26 cellular contexts compared by ENCODE assay signal in genomic region chr12:120599672-120600537, GRCh38. TPM values are rescaled to one million over a fixed set of nuclear protein-coding genes. Genes with fewer than 3 reads are reported as not detected.
A peak's percentile ranks its signal among the peaks of the same experiment; 100 is the strongest.
DNase-seq lines count a peak whose midpoint lies in the region; ATAC-seq, FAIRE-seq and TF ChIP-seq lines count a peak whose summit lies in the region.
"Had no signal": no experiment of that assay in that cellular context is flagged by ENCODE, and none has a peak within 500 bp of the region (broad histone marks: within the 10 kb centered on the region; RNA-seq: fewer than 3 reads in every experiment).

No MANE protein-coding gene starts in this region.

- TF ChIP-seq POLR2A in breast epithelium (IDR thresholded peaks at IDR 0.05) (no peak), upper lobe of left lung (IDR thresholded peaks at IDR 0.05) (no peak)

- no peak for DNase-seq in MCF 10A (ENCODE audit: unreplicated experiment)
- no peak for DNase-seq in breast epithelium (ENCODE audit: low spot score in 2 of 2)
- DNase-seq in NCI-H69 (lab: John Stamatoyannopoulos, UW) = peak; percentile 38
- DNase-seq in iPS-NIHi11 (ENCODE audit: low spot score) = peak; percentile 61
- no peak for DNase-seq in UCSD-AML1 (lab: John Stamatoyannopoulos, UW; ENCODE audit: unreplicated experiment)
- DNase-seq in substantia nigra (lab: John Stamatoyannopoulos, UW) = no peak
- no peak for DNase-seq in HTR-8/SVneo (ENCODE audit: insufficient read length, low spot score)
- no peak for DNase-seq in upper lobe of left lung
- DNase-seq: activated CD4-positive, alpha-beta T cell treated with anti-CD3 and anti-CD28 coated beads for 36 hours; activated CD8-positive, alpha-beta T cell treated with anti-CD3 and anti-CD28 coated beads, Interleukin-2, amount 10 ng/mL, durations not matched to agents 7 days and 5 days; CD8-positive, alpha-beta T cell; esophagus squamous epithelium; stimulated activated naive CD4-positive, alpha-beta T cell treated with Interleukin-2 at 50 U/mL for 16 hours; T-helper 2 cell; uterus had no signal

- H3K27ac ChIP-seq in breast epithelium (no peak overlapping the region), substantia nigra (ENCODE audit: low read depth, low read length, poor library complexity, severe bottlenecking) (no peak overlapping the region), upper lobe of left lung (no peak overlapping the region)
- H3K27ac ChIP-seq: esophagus squamous epithelium, prostate gland, RWPE1, testis, uterus had no signal

- no peaks in the 10 kb centered on the region for H3K9me3 Mint-ChIP-seq in MCF 10A (ENCODE audit: unreplicated experiment)
- H3K9me3 Mint-ChIP-seq: activated naive CD4-positive, alpha-beta T cell treated with anti-CD3 and anti-CD28 coated beads, Interleukin-2, amount 50 U/mL, for 72 hours; CD8-positive, alpha-beta T cell; dendritic cell treated with granulocyte-macrophage colony-stimulating factor and Interleukin-4, amounts not matched to agents 40 ng/mL and 50 ng/mL, for 4 days had no signal

- H3K9me3 ChIP-seq in breast epithelium = no peaks in the 10 kb centered on the region
- H3K9me3 ChIP-seq in upper lobe of left lung = no peaks in the 10 kb centered on the region
- H3K9me3 ChIP-seq: esophagus squamous epithelium, HAP-1, prostate gland, testis, uterus had no signal

- intact Hi-C loops in MCF 10A (cut with micrococcal nuclease) (loop anchor here (5.0 kb wide), 1 partner anchor 37 kb away; no protein-coding TSS in a partner anchor), breast epithelium (cut with DNase I; ENCODE audit: low total_unique reads) (no loop called here)

- CTCF ChIA-PET in MCF 10A (lab: Yijun Ruan, JAX) = interaction anchor here (0.5 to 1.2 kb wide), 2 partner anchors 47 to 51 kb away, joined by 3 to 4 read pairs; no protein-coding TSS in a partner anchor

- no peaks in the 10 kb centered on the region for H3K4me1 Mint-ChIP-seq in MCF 10A (ENCODE audit: insufficient read depth, unreplicated experiment)
- H3K4me1 Mint-ChIP-seq: activated CD4-positive, alpha-beta T cell treated with anti-CD3 and anti-CD28 coated beads for 36 hours had no signal

- peak overlapping the region; percentile 54 for H3K27ac Mint-ChIP-seq in MCF 10A (ENCODE audit: low read depth, unreplicated experiment)
- H3K27ac Mint-ChIP-seq: activated CD4-positive, alpha-beta T cell treated with anti-CD3 and anti-CD28 coated beads for 36 hours; activated CD8-positive, alpha-beta T cell treated with anti-CD3 and anti-CD28 coated beads, Interleukin-2, amount 10 ng/mL, durations not matched to agents 7 days and 5 days; activated naive CD4-positive, alpha-beta T cell treated with anti-CD3 and anti-CD28 coated beads, Interleukin-2, amount 50 U/mL, for 72 hours; CD8-positive, alpha-beta T cell; dendritic cell treated with granulocyte-macrophage colony-stimulating factor and Interleukin-4, amounts not matched to agents 40 ng/mL and 50 ng/mL, for 4 days had no signal

- no peak for FAIRE-seq in HTR-8/SVneo (lab: Jason Lieb, UNC)
- FAIRE-seq: A204.1, endometrium, G401.6 had no signal

- POLR2A ChIA-PET in MCF 10A (lab: Yijun Ruan, JAX) = interaction anchor here (0.9 kb wide), 1 partner anchor 10 kb away, joined by 3 read pairs; no protein-coding TSS in a partner anchor

- no TSS peak for BruUV-seq in MCF 10A (replicated peaks; lab: Mats Ljungman, UMichigan)

- H3K27me3 ChIP-seq in breast epithelium = peaks cover 0 to 8% of the 10 kb centered on the region in 2 donors
- no peaks in the 10 kb centered on the region for H3K27me3 ChIP-seq in upper lobe of left lung
- H3K27me3 ChIP-seq: testis, uterus had no signal

- no peak overlapping the region for H3K4me3 Mint-ChIP-seq in MCF 10A (ENCODE audit: unreplicated experiment)
- H3K4me3 Mint-ChIP-seq: activated CD4-positive, alpha-beta T cell treated with anti-CD3 and anti-CD28 coated beads for 36 hours; activated CD8-positive, alpha-beta T cell treated with anti-CD3 and anti-CD28 coated beads, Interleukin-2, amount 10 ng/mL, durations not matched to agents 7 days and 5 days; CD8-positive, alpha-beta T cell; dendritic cell treated with granulocyte-macrophage colony-stimulating factor and Interleukin-4, amounts not matched to agents 40 ng/mL and 50 ng/mL, for 4 days had no signal

- TF ChIP-seq CTCF in MCF 10A (IDR thresholded peaks at IDR 0.05; ENCODE audit: unreplicated experiment) (no peak), breast epithelium (IDR thresholded peaks at IDR 0.05) (no peak), upper lobe of left lung (IDR thresholded peaks at IDR 0.05) (no peak)

- WGBS in upper lobe of left lung, 2 donors = 76 to 77% methylated on average over 21 of the region's 21 CpGs

- H3K4me3 ChIP-seq in breast epithelium = no peak overlapping the region
- H3K4me3 ChIP-seq in upper lobe of left lung = no peak overlapping the region
- H3K4me3 ChIP-seq: esophagus squamous epithelium, HAP-1, prostate gland, testis, uterus had no signal

- ATAC-seq in upper lobe of left lung (ENCODE audit: low FRiP score in 2 of 2) = no peak
- ATAC-seq: activated CD4-positive, alpha-beta T cell treated with anti-CD3 and anti-CD28 coated beads for 36 hours; activated CD8-positive, alpha-beta T cell treated with anti-CD3 and anti-CD28 coated beads, Interleukin-2, amount 10 ng/mL, durations not matched to agents 7 days and 5 days; CD8-positive, alpha-beta T cell; left lobe of liver had no signal

- peaks cover 11% of the 10 kb centered on the region for H3K27me3 Mint-ChIP-seq in MCF 10A (ENCODE audit: insufficient read depth, unreplicated experiment)

- no peak for TF ChIP-seq EP300 in upper lobe of left lung (IDR thresholded peaks at IDR 0.05)

- H3K4me1 ChIP-seq in breast epithelium (no peaks in the 10 kb centered on the region), upper lobe of left lung (peaks cover 0 to 3% (median 0%) of the 10 kb centered on the region in 4 donors)
- H3K4me1 ChIP-seq: prostate gland, uterus had no signal

- no peaks in the 10 kb centered on the region for H3K36me3 ChIP-seq in breast epithelium
- no peaks in the 10 kb centered on the region for H3K36me3 ChIP-seq in upper lobe of left lung
- H3K36me3 ChIP-seq: esophagus squamous epithelium, HAP-1, prostate gland, uterus had no signal

- no peaks in the 10 kb centered on the region for H3K36me3 Mint-ChIP-seq in MCF 10A (ENCODE audit: insufficient read depth, unreplicated experiment)
- H3K36me3 Mint-ChIP-seq: activated naive CD4-positive, alpha-beta T cell treated with anti-CD3 and anti-CD28 coated beads, Interleukin-2, amount 50 U/mL, for 72 hours; CD8-positive, alpha-beta T cell had no signal

RNA-seq across cellular contexts. Expression of gene POP5, which starts 18.7 kb away (rescaled TPM):
- total RNA-seq in MCF 10A (2022) (24.3 and 29.9 TPM in 2 replicates), breast epithelium (10 to 100 TPM; 35.4 to 43.8 (median 42.4) TPM), upper lobe of left lung (10 to 100 TPM; 15.9 to 42.2 (median 33.9) TPM)

RNA-seq across cellular contexts. Expression of gene CABP1, which starts 40.5 kb away (rescaled TPM):
- total RNA-seq in MCF 10A (2022) = not detected in 2 replicates
- 1 to 10 TPM in 1 of 3 donors, under 1 TPM in 1, not detected in 1; 0.80 to 2.3 TPM for total RNA-seq in breast epithelium
- total RNA-seq in upper lobe of left lung = 1 to 10 TPM in 2 of 6 donors, not detected in 4; 1.2 to 2.1 TPM
- total RNA-seq: CD8-positive, alpha-beta T cell; myocyte had no signal

Comparison
In these comparisons a context has a peak if more than half of its experiments do, and no peak if none do; other contexts are left out.
1. DNase-seq: peak in NCI-H69 (single experiment) and iPS-NIHi11 (single experiment); none in MCF 10A (single experiment), breast epithelium (0 of 2), UCSD-AML1 (single experiment), substantia nigra (0 of 49), HTR-8/SVneo (single experiment) and upper lobe of left lung (0 of 2).